ENCODE assay signal across 15 cellular contexts in the genomic region with DNA sequence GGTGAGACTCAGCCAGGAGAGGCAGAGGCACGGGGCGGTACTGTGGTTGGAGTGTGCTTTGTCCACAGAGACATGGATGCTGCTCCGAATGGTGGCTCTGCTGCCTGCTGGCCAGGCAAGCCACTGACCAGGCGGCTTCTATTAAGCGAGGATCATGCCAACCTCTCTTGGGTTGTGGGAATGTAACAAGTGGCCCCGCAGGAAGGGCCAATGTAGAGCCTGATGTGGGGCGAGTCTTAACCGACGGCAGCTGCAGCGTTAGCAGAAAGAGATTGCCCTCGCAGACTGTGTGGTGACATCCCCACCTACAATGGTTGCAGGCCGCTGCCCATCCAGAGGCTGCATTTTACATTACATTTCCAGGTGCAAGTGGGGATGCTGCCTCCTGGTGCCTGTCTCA. TPM values are rescaled to one million over a fixed set of nuclear protein-coding genes. Genes with fewer than 3 reads are reported as not detected.
A peak's percentile ranks its signal among the peaks of the same experiment; 100 is the strongest.
DNase-seq lines count a peak whose midpoint lies in the region; ATAC-seq and TF ChIP-seq lines count a peak whose summit lies in the region.
"Had no signal": no experiment of that assay in that cellular context is flagged by ENCODE, and none has a peak within 500 bp of the region (broad histone marks: within the 10 kb centered on the region; RNA-seq: fewer than 3 reads in every experiment).

No MANE protein-coding gene starts in this region.

- TF ChIP-seq CTCF in SK-N-SH (IDR thresholded peaks at IDR 0.05) (no peak), brain microvascular endothelial cell (IDR thresholded peaks at IDR 0.05; ENCODE audit: low read depth, low read length, missing control alignments) (peak; percentile 24), neural progenitor cell (IDR thresholded peaks at IDR 0.05) (no peak)

- no peaks in the 10 kb centered on the region for H3K27me3 Mint-ChIP-seq in neural progenitor cell (ENCODE audit: insufficient read depth, low read depth)

- H3K9me3 ChIP-seq in SK-N-SH (no peaks in the 10 kb centered on the region), neural progenitor cell (ENCODE audit: low read depth) (no peaks in the 10 kb centered on the region)
- H3K9me3 ChIP-seq: HAP-1 had no signal

- H3K36me3 ChIP-seq in SK-N-SH (replicated peaks in 1 of 2; ENCODE audit: control insufficient read depth in 1 of 2, insufficient read depth in 2 of 2, low read length in 1 of 2), result peaks cover 18 to 33% of the 10 kb centered on the region in 2 experiments
- peaks cover 54% of the 10 kb centered on the region for H3K36me3 ChIP-seq in brain microvascular endothelial cell (replicated peaks)
- H3K36me3 ChIP-seq in neural progenitor cell, result no peaks in the 10 kb centered on the region

- H3K4me2 ChIP-seq in SK-N-SH (no peak overlapping the region), neural progenitor cell (no peak overlapping the region)

- TF ChIP-seq RAD21 in SK-N-SH (IDR thresholded peaks at IDR 0.05; ENCODE audit: low read length), result peak; percentile 26

- no peak for TF ChIP-seq EP300 in SK-N-SH (IDR thresholded peaks at IDR 0.05; ENCODE audit: borderline replicate concordance in 1 of 2, low read depth in 1 of 2, low read length in 1 of 2)

- H3K4me1 ChIP-seq in SK-N-SH (ENCODE audit: control insufficient read depth in 1 of 2, insufficient read depth in 2 of 2, low read depth in 1 of 2, low read length in 1 of 2) (peaks cover 29 to 44% of the 10 kb centered on the region in 2 experiments; a peak in 3 of 4 replicates), neural progenitor cell (no peaks in the 10 kb centered on the region)
- H3K4me1 ChIP-seq: HAP-1 had no signal

- 95% methylated on average over 12 of the region's 12 CpGs for WGBS in SK-N-SH (ENCODE audit: low lambda C conversion rate)

- ATAC-seq in SK-N-SH treated with all-trans-retinoic acid at 6 μM for 48 hours (no peak), HG02884 (IDR thresholded peaks at IDR 0.05; ENCODE audit: unreplicated experiment) (no peak)

- H2AFZ ChIP-seq in SK-N-SH (ENCODE audit: low read depth) (no peak overlapping the region), neural progenitor cell (replicated peaks) (no peak overlapping the region)

- H3K36me3 Mint-ChIP-seq in neural progenitor cell, result peaks cover 15% of the 10 kb centered on the region

- H4K20me1 ChIP-seq in SK-N-SH (ENCODE audit: insufficient read depth) (no peaks in the 10 kb centered on the region), neural progenitor cell (ENCODE audit: low read depth) (no peaks in the 10 kb centered on the region)

- no peaks in the 10 kb centered on the region for H3K9me3 Mint-ChIP-seq in neural progenitor cell

- DNase-seq in SK-N-SH (no peak), brain microvascular endothelial cell (no peak), neural progenitor cell (ENCODE audit: low spot score) (no peak), cerebellar nuclear complex (lab: John Stamatoyannopoulos, UW) (no peak), GOT3 (lab: John Stamatoyannopoulos, UW) (no peak), Ammon's horn (ENCODE audit: low spot score) (no peak)
- DNase-seq: C1 segment of cervical spinal cord, DMS53, NCI-H146, NCI-H2107, NCI-H226 had no signal

- no peaks in the 10 kb centered on the region for H3K27me3 ChIP-seq in SK-N-SH (ENCODE audit: insufficient read depth)
- no peaks in the 10 kb centered on the region for H3K27me3 ChIP-seq in brain microvascular endothelial cell (replicated peaks)
- no peaks in the 10 kb centered on the region for H3K27me3 ChIP-seq in neural progenitor cell

- peaks cover 2% of the 10 kb centered on the region for H3K4me1 Mint-ChIP-seq in neural progenitor cell

- H3K27ac ChIP-seq in SK-N-SH (ENCODE audit: low read depth in 2 of 2, low read length in 1 of 2) (peak overlapping the region; percentile 31 to 57; a peak in 2 of 4 replicates), brain microvascular endothelial cell (no peak overlapping the region), neural progenitor cell (no peak overlapping the region)
- H3K27ac ChIP-seq: 22Rv1 had no signal

- H3K79me2 ChIP-seq in SK-N-SH (ENCODE audit: insufficient read depth) (peaks cover 60% of the 10 kb centered on the region; the same call in 1 of the 2 replicates), neural progenitor cell (ENCODE audit: low read depth) (no peaks in the 10 kb centered on the region)

- CTCF ChIA-PET in SK-N-SH (lab: Yijun Ruan, JAX), result interaction anchor here (1.1 to 1.8 kb wide), 2 partner anchors 37 to 47 kb away, joined by 4 to 7 read pairs; no protein-coding TSS in a partner anchor

- H3F3A ChIP-seq in SK-N-SH (replicated peaks; ENCODE audit: insufficient read depth) (peaks cover 34% of the 10 kb centered on the region), neural progenitor cell (ENCODE audit: low read depth) (no peaks in the 10 kb centered on the region)

- peak overlapping the region; percentile 67 for H3K27ac Mint-ChIP-seq in neural progenitor cell

- in situ Hi-C loops in brain microvascular endothelial cell (cut with HindIII; ENCODE audit: low pct_ligation_motif_present, low sequenced_read_pairs), result no loop called here

- H3K4me3 Mint-ChIP-seq in neural progenitor cell, result no peak overlapping the region

- H3K9ac ChIP-seq in SK-N-SH (no peak overlapping the region), neural progenitor cell (no peak overlapping the region)

- no peak overlapping the region for H3K4me3 ChIP-seq in SK-N-SH (ENCODE audit: low read depth in 2 of 2, low read length in 1 of 2)
- no peak overlapping the region for H3K4me3 ChIP-seq in brain microvascular endothelial cell (ENCODE audit: low read depth, low read length)
- H3K4me3 ChIP-seq in neural progenitor cell, result no peak overlapping the region
- H3K4me3 ChIP-seq: HAP-1 had no signal

- POLR2A ChIA-PET in SK-N-SH (lab: Yijun Ruan, JAX), result interaction anchor here (0.7 kb wide), 1 partner anchor 16 kb away, joined by 5 read pairs; no protein-coding TSS in a partner anchor

- H3K9me2 ChIP-seq in SK-N-SH, result no peaks in the 10 kb centered on the region

TF ChIP-seq in SK-N-SH, 30 proteins besides CTCF, POLR2A, EP300 and RAD21:
- TF ChIP-seq FOSL2 (IDR thresholded peaks at IDR 0.05; ENCODE audit: borderline replicate concordance, low read depth) (no peak), SMC3 (IDR thresholded peaks at IDR 0.05; ENCODE audit: low read depth, low read length) (peak; percentile 26; the same call in 1 of the 2 replicates)

TF ChIP-seq in SK-N-SH treated with all-trans-retinoic acid at 6 μM for 48 hours, 23 proteins besides CTCF, POLR2A, EP300 and RAD21:
- TF ChIP-seq ESRRG (CRISPR knock-in tag; IDR thresholded peaks at IDR 0.05) (no peak), RARB (CRISPR knock-in tag; IDR thresholded peaks at IDR 0.05) (no peak)

RNA-seq across cellular contexts. Expression of gene SLC25A51, which starts 46.6 kb away (rescaled TPM):
- polyA plus RNA-seq in SK-N-SH (2012; rRNA removed), result 13.3 and 14.9 TPM in 2 replicates
- 13.0 and 16.1 TPM in 2 replicates for polyA plus RNA-seq in SK-N-SH (2012; cell fraction: cytosol; rRNA removed)
- 15.7 and 22.1 TPM in 2 replicates for polyA plus RNA-seq in SK-N-SH (2012; cell fraction: nucleus; rRNA removed)
- 22.6 and 24.6 TPM in 2 replicates for total RNA-seq in neural progenitor cell (ENCODE audit: low replicate concordance)

Comparison
In these comparisons a context has a peak if more than half of its experiments do, and no peak if none do; other contexts are left out.
1. H3K27ac ChIP-seq: peak in SK-N-SH (2 of 2); none in brain microvascular endothelial cell (single experiment) and neural progenitor cell (single experiment).